ENCODE assay signal across 1 cellular context in genomic region chr3:128846501-128846900, GRCh38.
TF ChIP-seq lines count a peak whose summit lies in the region.

No MANE protein-coding gene starts in this region.

TF ChIP-seq in HepG2, 621 proteins besides CTCF, POLR2A, EP300 and RAD21 (continued from another document):
- TF ChIP-seq ZNF747 (CRISPR knock-in tag; IDR thresholded peaks at IDR 0.05; ENCODE audit: borderline replicate concordance) = 0 out of 2 replicates have a peak, but pooled peaks have one; percentile 3
- TF ChIP-seq ZNF883 (CRISPR knock-in tag; IDR thresholded peaks at IDR 0.05; ENCODE audit: not compliant biosample characterization) = peak; percentile 1
